In the genomic region with DNA sequence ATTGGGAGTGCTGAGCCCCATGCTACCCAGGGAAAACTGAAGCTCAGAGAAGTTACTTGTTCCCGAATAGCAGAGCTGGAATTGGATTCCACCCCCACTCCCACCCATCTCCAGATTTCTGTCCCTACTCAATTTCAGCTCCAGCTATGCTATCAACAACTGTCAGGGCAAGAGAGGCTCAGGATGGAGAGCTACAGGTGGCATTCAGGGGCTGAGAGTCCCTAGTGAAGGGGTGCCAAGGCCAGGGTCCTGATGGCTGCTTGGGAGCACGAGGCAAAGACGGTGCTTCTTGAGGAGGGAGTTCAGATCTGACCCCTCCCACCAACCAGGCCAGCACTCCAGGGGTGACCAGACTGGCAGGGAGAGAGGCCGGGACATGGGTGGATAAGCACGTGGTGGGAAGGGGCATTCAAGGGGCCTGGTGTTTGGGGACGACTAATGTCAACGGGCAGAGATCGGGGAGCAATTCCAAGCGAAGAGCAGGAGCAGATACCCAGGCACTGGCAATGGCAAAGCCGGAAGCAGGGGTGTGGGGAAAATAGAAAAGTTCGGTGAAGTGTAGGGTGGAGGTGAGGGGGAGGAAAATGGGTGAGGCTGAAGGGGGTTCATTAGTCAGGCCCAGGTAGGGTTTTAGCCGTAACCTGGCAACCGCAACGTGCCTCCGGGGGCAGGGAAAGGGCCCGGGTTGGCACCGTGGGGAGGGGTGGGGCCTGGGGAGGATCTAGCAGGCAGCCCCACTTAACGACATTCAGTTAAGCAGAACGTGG, we compare ENCODE assay signal across 1 cellular context.
TF ChIP-seq lines count a peak whose summit lies in the region.

No MANE protein-coding gene starts in this region.

TF ChIP-seq in HepG2, 621 proteins besides CTCF, POLR2A, EP300 and RAD21 (continued from another document):
- TF ChIP-seq HMGXB3 (CRISPR knock-in tag; IDR thresholded peaks at IDR 0.05; ENCODE audit: borderline replicate concordance) (no peak), IKZF4 (CRISPR knock-in tag; IDR thresholded peaks at IDR 0.05; ENCODE audit: borderline replicate concordance, low read depth, not compliant biosample characterization) (no peak), PHF20 (CRISPR knock-in tag; IDR thresholded peaks at IDR 0.05) (no peak), MED8 (CRISPR knock-in tag; IDR thresholded peaks at IDR 0.05; ENCODE audit: insufficient replicate concordance) (peak; percentile 31), SP140L (CRISPR knock-in tag; IDR thresholded peaks at IDR 0.05; ENCODE audit: borderline replicate concordance) (no peak), REST (IDR thresholded peaks at IDR 0.05; ENCODE audit: borderline replicate concordance in 1 of 2, low read depth in 1 of 2, low read length in 2 of 2) (no peak), ZNF484 (CRISPR knock-in tag; IDR thresholded peaks at IDR 0.05; ENCODE audit: borderline replicate concordance, low read depth) (no peak), KDM2A (CRISPR knock-in tag; IDR thresholded peaks at IDR 0.05; ENCODE audit: borderline replicate concordance, low read depth) (no peak), POLR2G (IDR thresholded peaks at IDR 0.05; ENCODE audit: low read depth, low read length) (no peak), CENPX (CRISPR knock-in tag; IDR thresholded peaks at IDR 0.05) (no peak), ZNF552 (CRISPR knock-in tag; IDR thresholded peaks at IDR 0.05; ENCODE audit: borderline replicate concordance) (no peak), PITX1 (CRISPR knock-in tag; IDR thresholded peaks at IDR 0.05) (no peak), SOX6 (IDR thresholded peaks at IDR 0.05) (no peak), SOX6 (CRISPR knock-in tag; IDR thresholded peaks at IDR 0.05) (0 out of 2 replicates have a peak, but pooled peaks have one; percentile 8), SAP130 (CRISPR knock-in tag; IDR thresholded peaks at IDR 0.05; ENCODE audit: low read depth) (0 out of 2 replicates have a peak, but pooled peaks have one; percentile 4), ETV6 (CRISPR knock-in tag; conservative IDR thresholded peaks at IDR 0.05) (no peak), ZNF605 (CRISPR knock-in tag; IDR thresholded peaks at IDR 0.05) (0 out of 2 replicates have a peak, but pooled peaks have one; percentile 46)
